In genomic region chr1:4061521-4062031, GRCh38 we compare ENCODE assay signal across 24 cellular contexts.
"Had no signal": no experiment of that assay in that cellular context is flagged by ENCODE, and none has a peak within 500 bp of the region (broad histone marks: within the 10 kb centered on the region; RNA-seq: fewer than 3 reads in every experiment).

No MANE protein-coding gene starts in this region.

- H3K4me3 ChIP-seq: dorsolateral prefrontal cortex, esophagus muscularis mucosa, gastroesophageal sphincter, heart left ventricle, hepatocyte, lower lobe of right lung, ovary, psoas muscle, right lobe of liver, thyroid gland had no signal

- H3K27me3 ChIP-seq: dorsolateral prefrontal cortex, foreskin keratinocyte, hepatocyte, ovary, right lobe of liver, thyroid gland had no signal

- H3K4me1 Mint-ChIP-seq: nephron; stimulated activated naive CD8-positive, alpha-beta T cell treated with anti-CD3 and anti-CD28 coated beads, Interleukin-15, amount 100 ng/mL, for 72 hours had no signal

- H3K27ac Mint-ChIP-seq: nephron; stimulated activated naive CD8-positive, alpha-beta T cell treated with anti-CD3 and anti-CD28 coated beads, Interleukin-15, amount 100 ng/mL, for 72 hours had no signal

- DNase-seq: central memory CD4-positive, alpha-beta T cell; effector memory CD4-positive, alpha-beta T cell; foreskin keratinocyte; heart left ventricle; kidney glomerular epithelial cell; left colon; left ventricle myocardium superior; lower lobe of right lung; occipital lobe; ovary; psoas muscle; right lobe of liver; small intestine; stimulated activated CD4-positive, alpha-beta T cell treated with anti-CD3 and anti-CD28 coated beads, Interleukin-15, amount 100 ng/mL, for 24 hours; stimulated activated CD4-positive, alpha-beta T cell treated with anti-CD3 and anti-CD28 coated beads, Interleukin-2, amount 100 ng/mL, for 48 hours; stimulated activated naive CD4-positive, alpha-beta T cell; stimulated activated naive CD8-positive, alpha-beta T cell treated with anti-CD3 and anti-CD28 coated beads, Interleukin-15, amount 100 ng/mL, for 72 hours; thyroid gland; trophoblast cell had no signal

- ATAC-seq: foreskin keratinocyte; gastroesophageal sphincter; heart left ventricle; left colon; left ventricle myocardium superior; lower lobe of right lung; psoas muscle; right lobe of liver; stimulated activated naive CD8-positive, alpha-beta T cell treated with anti-CD3 and anti-CD28 coated beads, Interleukin-15, amount 100 ng/mL, for 72 hours had no signal

- H3K27me3 Mint-ChIP-seq: stimulated activated naive CD8-positive, alpha-beta T cell treated with anti-CD3 and anti-CD28 coated beads, Interleukin-15, amount 100 ng/mL, for 72 hours had no signal

- H2AFZ ChIP-seq: hepatocyte had no signal

- H3K4me2 ChIP-seq: hepatocyte had no signal

- H3K9me3 Mint-ChIP-seq: nephron; stimulated activated naive CD8-positive, alpha-beta T cell treated with anti-CD3 and anti-CD28 coated beads, Interleukin-15, amount 100 ng/mL, for 72 hours had no signal

- H3K9me3 ChIP-seq: esophagus muscularis mucosa, gastroesophageal sphincter, heart left ventricle, lower lobe of right lung, ovary, psoas muscle, right lobe of liver, thyroid gland had no signal

- H3K27ac ChIP-seq: dorsolateral prefrontal cortex, esophagus muscularis mucosa, foreskin keratinocyte, gastroesophageal sphincter, heart left ventricle, hepatocyte, lower lobe of right lung, ovary, psoas muscle, right lobe of liver, thyroid gland had no signal

- H3K4me1 ChIP-seq: esophagus muscularis mucosa, foreskin keratinocyte, gastroesophageal sphincter, heart left ventricle, lower lobe of right lung, psoas muscle, right lobe of liver, thyroid gland had no signal

- H3K36me3 ChIP-seq: esophagus muscularis mucosa, gastroesophageal sphincter, heart left ventricle, lower lobe of right lung, ovary, right lobe of liver, thyroid gland had no signal

- H3K4me3 Mint-ChIP-seq: nephron; stimulated activated naive CD8-positive, alpha-beta T cell treated with anti-CD3 and anti-CD28 coated beads, Interleukin-15, amount 100 ng/mL, for 72 hours had no signal
